ENCODE assay signal across 10 cellular contexts in genomic region chr6:156808287-156808686, GRCh38. TPM values are rescaled to one million over a fixed set of nuclear protein-coding genes. Genes with fewer than 3 reads are reported as not detected.
DNase-seq lines count a peak whose midpoint lies in the region; ATAC-seq, FAIRE-seq and TF ChIP-seq lines count a peak whose summit lies in the region.
"Had no signal": no experiment of that assay in that cellular context is flagged by ENCODE, and none has a peak within 500 bp of the region (broad histone marks: within the 10 kb centered on the region; RNA-seq: fewer than 3 reads in every experiment).

No MANE protein-coding gene starts in this region.

- H3K4me2 ChIP-seq in K562 (ENCODE audit: insufficient read depth, low read length): no peak overlapping the region
- H3K4me2 ChIP-seq: PC-9 had no signal

- ATAC-seq in HG03520 (IDR thresholded peaks at IDR 0.05; ENCODE audit: unreplicated experiment): peak; percentile 54
- peak; percentile 76 for ATAC-seq in K562
- ATAC-seq in HG02571 (IDR thresholded peaks at IDR 0.05; ENCODE audit: unreplicated experiment): no peak

- in situ Hi-C loops in K562 (cut with MboI): no loop called here

- H3K4me3 ChIP-seq in K562: no peak overlapping the region
- H3K4me3 ChIP-seq: PC-9 had no signal

- 0 out of 2 replicates have a peak, but pooled peaks cover 3% of the 10 kb centered on the region for H4K20me1 ChIP-seq in K562 (replicated peaks; ENCODE audit: control insufficient read depth, insufficient read depth, low read length)

- H3K4me3 Mint-ChIP-seq in activated T-helper 2 cell treated with anti-CD3 and anti-CD28 coated beads, Interferon-gamma antibody, Interleukin-2, Interleukin-4, amounts not matched to agents 10 μg/mL and 5 μg/mL and 100 μg/mL, durations not matched to agents 14 hours and 24 hours and 36 hours (ENCODE audit: low read depth): no peak overlapping the region
- no peak overlapping the region for H3K4me3 Mint-ChIP-seq in osteocyte (ENCODE audit: unreplicated experiment)

- TF ChIP-seq CTCF in GM10266 (IDR thresholded peaks at IDR 0.05; ENCODE audit: control insufficient read depth, insufficient read depth, low read depth, missing control alignments) (no peak), K562 (IDR thresholded peaks at IDR 0.05 in 2 of 3, conservative IDR thresholded peaks at IDR 0.05 in 1 of 3; ENCODE audit: insufficient read depth in 2 of 3, low read depth in 1 of 3, low read length in 3 of 3) (no peak), osteocyte (IDR thresholded peaks at IDR 0.05) (no peak)

- intact Hi-C loops in K562 (cut with micrococcal nuclease): no loop called here
- intact Hi-C loops in activated T-helper 2 cell treated with anti-CD3 and anti-CD28 coated beads, Interferon-gamma antibody, Interleukin-2, Interleukin-4, amounts not matched to agents 10 μg/mL and 5 μg/mL and 100 μg/mL, durations not matched to agents 14 hours and 24 hours and 36 hours (cut with micrococcal nuclease): no loop called here

- H3K36me3 ChIP-seq in K562 (ENCODE audit: control insufficient read depth, insufficient read depth, low read length): no peaks in the 10 kb centered on the region

- peaks cover 14% of the 10 kb centered on the region for H3K36me3 Mint-ChIP-seq in activated T-helper 2 cell treated with anti-CD3 and anti-CD28 coated beads, Interferon-gamma antibody, Interleukin-2, Interleukin-4, amounts not matched to agents 10 μg/mL and 5 μg/mL and 100 μg/mL, durations not matched to agents 14 hours and 24 hours and 36 hours (ENCODE audit: low read depth)
- H3K36me3 Mint-ChIP-seq in osteocyte (ENCODE audit: unreplicated experiment): no peaks in the 10 kb centered on the region

- FAIRE-seq in K562 (lab: Jason Lieb, UNC): no peak
- FAIRE-seq: bronchial epithelial cell had no signal

- peaks cover 55% of the 10 kb centered on the region for H3K4me1 Mint-ChIP-seq in activated T-helper 2 cell treated with anti-CD3 and anti-CD28 coated beads, Interferon-gamma antibody, Interleukin-2, Interleukin-4, amounts not matched to agents 10 μg/mL and 5 μg/mL and 100 μg/mL, durations not matched to agents 14 hours and 24 hours and 36 hours (ENCODE audit: low read depth)
- H3K4me1 Mint-ChIP-seq in osteocyte (ENCODE audit: unreplicated experiment): peaks cover 37% of the 10 kb centered on the region

- BruUV-seq in K562 (replicated peaks; lab: Mats Ljungman, UMichigan): no TSS peak

- no peak overlapping the region for H3K27ac ChIP-seq in K562 (ENCODE audit: extremely low read depth, low read depth, low read length)
- H3K27ac ChIP-seq: PC-9 had no signal

- H3K9me3 Mint-ChIP-seq in activated T-helper 2 cell treated with anti-CD3 and anti-CD28 coated beads, Interferon-gamma antibody, Interleukin-2, Interleukin-4, amounts not matched to agents 10 μg/mL and 5 μg/mL and 100 μg/mL, durations not matched to agents 14 hours and 24 hours and 36 hours: peaks cover 4% of the 10 kb centered on the region
- no peaks in the 10 kb centered on the region for H3K9me3 Mint-ChIP-seq in osteocyte (ENCODE audit: unreplicated experiment)

- CTCF ChIA-PET in K562 (lab: Yijun Ruan, JAX; ENCODE audit: low intra/inter-chr PET ratio): no interaction called here

- H2AFZ ChIP-seq in K562 (ENCODE audit: low read depth, low read length): no peak overlapping the region
- H2AFZ ChIP-seq: PC-9 had no signal

- no peaks in the 10 kb centered on the region for H3K9me3 ChIP-seq in K562 (replicated peaks; ENCODE audit: control insufficient read depth, insufficient read depth, low read depth, low read length)

- POLR2A ChIA-PET in K562 (lab: Yijun Ruan, JAX): interaction anchor here (0.7 to 1.8 kb wide), 4 partner anchors 10 to 44 kb away, joined by 3 to 5 read pairs (median 4); no protein-coding TSS in a partner anchor

- TF ChIP-seq POLR2A in K562 (conservative IDR thresholded peaks at IDR 0.05): no peak

- DNase-seq in GM10266 (ENCODE audit: extremely low spot score): peak; percentile 20
- DNase-seq in K562 (ENCODE audit: extremely low read depth in 1 of 4, low spot score in 3 of 4): peak in 1 of 4 experiments; percentile 53
- DNase-seq in midbrain (lab: John Stamatoyannopoulos, UW): peak; percentile 75
- DNase-seq in stimulated activated CD4-positive, alpha-beta T cell treated with anti-CD3 and anti-CD28 coated beads, Interleukin-4, amount 100 ng/mL, for 4 hours: no peak
- no peak for DNase-seq in activated T-helper 2 cell treated with anti-CD3 and anti-CD28 coated beads, Interferon-gamma antibody, Interleukin-2, Interleukin-4, amounts not matched to agents 10 μg/mL and 5 μg/mL and 100 μg/mL, durations not matched to agents 14 hours and 24 hours and 36 hours (ENCODE audit: low spot score)
- DNase-seq in osteocyte (ENCODE audit: extremely low spot score, unreplicated experiment): no peak
- DNase-seq: PC-9 had no signal

- H3K9me1 ChIP-seq in K562 (ENCODE audit: control insufficient read depth, insufficient read depth, low read length): no peaks in the 10 kb centered on the region

- WGBS in K562 (ENCODE audit: insufficient coverage, low coverage, missing lambda C conversion rate): 31% methylated on average over 2 of the region's 2 CpGs

- no peak for TF ChIP-seq EP300 in K562 (IDR thresholded peaks at IDR 0.05; ENCODE audit: low read length)

- H3K9ac ChIP-seq in K562 (ENCODE audit: insufficient read depth in 1 of 2, low read depth in 2 of 2, low read length in 2 of 2): no peak overlapping the region

- no peaks in the 10 kb centered on the region for H3K27me3 ChIP-seq in K562 (ENCODE audit: control insufficient read depth in 2 of 2, insufficient read depth in 2 of 2, low read length in 2 of 2)

- H3K27me3 Mint-ChIP-seq in activated T-helper 2 cell treated with anti-CD3 and anti-CD28 coated beads, Interferon-gamma antibody, Interleukin-2, Interleukin-4, amounts not matched to agents 10 μg/mL and 5 μg/mL and 100 μg/mL, durations not matched to agents 14 hours and 24 hours and 36 hours (ENCODE audit: low read depth): no peaks in the 10 kb centered on the region
- H3K27me3 Mint-ChIP-seq in osteocyte (ENCODE audit: unreplicated experiment): no peaks in the 10 kb centered on the region

- no peak for TF ChIP-seq RAD21 in K562 (CRISPR knock-in tag; conservative IDR thresholded peaks at IDR 0.05 in 1 of 2, IDR thresholded peaks at IDR 0.05 in 1 of 2)

- H3K27ac Mint-ChIP-seq in activated T-helper 2 cell treated with anti-CD3 and anti-CD28 coated beads, Interferon-gamma antibody, Interleukin-2, Interleukin-4, amounts not matched to agents 10 μg/mL and 5 μg/mL and 100 μg/mL, durations not matched to agents 14 hours and 24 hours and 36 hours: no peak overlapping the region
- no peak overlapping the region for H3K27ac Mint-ChIP-seq in osteocyte (ENCODE audit: unreplicated experiment)

- peaks cover 0 to 23% of the 10 kb centered on the region in 2 experiments; a peak in 4 of 5 replicates for H3K4me1 ChIP-seq in K562 (replicated peaks in 1 of 2; ENCODE audit: control insufficient read depth in 2 of 2, insufficient read depth in 2 of 2, low read length in 2 of 2)

- peaks cover 95% of the 10 kb centered on the region for H3K79me2 ChIP-seq in K562 (ENCODE audit: control insufficient read depth, insufficient read depth, low read length)

TF ChIP-seq in K562, 482 proteins besides CTCF, POLR2A, EP300 and RAD21 (continues in another document):
- TF ChIP-seq ZNF436 (CRISPR knock-in tag; IDR thresholded peaks at IDR 0.05) (no peak), USF1 (CRISPR knock-in tag; IDR thresholded peaks at IDR 0.05) (peak; percentile 43; the same call in 1 of the 2 replicates)

RNA-seq across cellular contexts. Expression of gene ARID1B, which starts 31.1 kb away (rescaled TPM):
- 166 and 348 TPM in 2 replicates for total RNA-seq in K562 (2011; cell fraction: chromatin; rRNA removed; ENCODE audit: low replicate concordance)
- 89.6 and 106 TPM in 2 replicates for total RNA-seq in K562 (2011; cell fraction: nucleolus; rRNA removed)
- total RNA-seq in K562 (2011; cell fraction: nucleoplasm; rRNA removed): 226 and 418 TPM in 2 replicates
- total RNA-seq in K562 (2014; rRNA removed): 19.3 and 21.3 TPM in 2 replicates
- 32.9 and 37.6 TPM in 2 replicates for total RNA-seq in K562 (2014; rRNA removed; fragmentation: Illumina TruSeq; extraction: Trizol)
- 33.7 and 34.3 TPM in 2 replicates for total RNA-seq in K562 (2015; rRNA removed; fragmentation: Illumina TruSeq; extraction: Trizol)
- 48.6 and 50.5 TPM in 2 replicates for total RNA-seq in K562 (2021)
- polyA plus RNA-seq in K562 (2011; rRNA removed): 20.5 and 20.7 TPM in 2 replicates
- 16.9 and 20.5 TPM in 2 replicates for polyA plus RNA-seq in K562 (2011; cell fraction: cytosol; rRNA removed)
- 46.8 and 68.6 TPM in 2 replicates for polyA plus RNA-seq in K562 (2011; cell fraction: nucleus; rRNA removed)
- 25.9 and 27.1 TPM in 2 replicates for polyA plus RNA-seq in K562 (2012)
- 26.2 and 30.1 TPM in 2 replicates for polyA plus RNA-seq in K562 (2014; fragmentation: Illumina TruSeq; extraction: Trizol)
- 10 to 100 TPM; 12.5 to 25.8 TPM for polyA plus RNA-seq in K562 (2014; fragmentation: Nextera tagmentation; extraction: Ambion mirVana)
- 21.8 and 22.3 TPM in 2 replicates for polyA plus RNA-seq in K562 (2014; rRNA removed)
- 81.8 and 86.3 TPM in 2 replicates for polyA minus RNA-seq in K562 (2011; rRNA and poly(A)+ RNA removed)
- polyA minus RNA-seq in K562 (2011; cell fraction: cytosol; rRNA and poly(A)+ RNA removed): 64.9 and 82.5 TPM in 2 replicates
- 157 and 175 TPM in 2 replicates for polyA minus RNA-seq in K562 (2011; cell fraction: nucleus; rRNA and poly(A)+ RNA removed)
- 65.6 and 66.3 TPM in 2 replicates for total RNA-seq in activated T-helper 2 cell treated with anti-CD3 and anti-CD28 coated beads, Interferon-gamma antibody, Interleukin-2, Interleukin-4, amounts not matched to agents 10 μg/mL and 5 μg/mL and 100 μg/mL, durations not matched to agents 14 hours and 24 hours and 36 hours
- 78.1 and 82.7 TPM in 2 replicates for total RNA-seq in osteocyte

Comparison
In these comparisons a context has a peak if more than half of its experiments do, and no peak if none do; other contexts are left out.
1. DNase-seq: peak in GM10266 (single experiment) and midbrain (single experiment); none in stimulated activated CD4-positive, alpha-beta T cell treated with anti-CD3 and anti-CD28 coated beads, Interleukin-4, amount 100 ng/mL, for 4 hours (0 of 2), activated T-helper 2 cell treated with anti-CD3 and anti-CD28 coated beads, Interferon-gamma antibody, Interleukin-2, Interleukin-4, amounts not matched to agents 10 μg/mL and 5 μg/mL and 100 μg/mL, durations not matched to agents 14 hours and 24 hours and 36 hours (single experiment) and osteocyte (single experiment).